Comparison of ENCODE assay signal across 1 cellular context in the genomic region with DNA sequence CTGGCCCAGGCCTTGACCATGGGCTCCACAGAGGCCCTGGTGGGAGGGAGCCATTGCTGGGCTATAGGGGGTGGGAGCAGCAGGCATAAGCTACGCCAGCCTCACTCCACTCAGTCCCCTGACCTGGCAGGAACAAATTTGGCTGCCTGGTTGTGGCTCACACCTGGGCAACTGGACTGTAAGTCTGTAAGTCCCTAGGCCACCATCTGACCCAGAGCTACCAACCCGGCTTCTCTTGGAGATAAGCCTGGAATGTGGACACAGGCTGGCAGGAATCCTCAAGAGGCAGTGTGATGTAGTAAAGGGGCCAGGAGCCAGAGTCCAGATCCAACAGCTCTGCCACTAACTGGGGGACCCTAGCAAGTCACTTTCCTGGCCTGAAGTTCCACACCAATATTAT.
TF ChIP-seq lines count a peak whose summit lies in the region.

No MANE protein-coding gene starts in this region.

TF ChIP-seq in GM23338, 12 proteins besides CTCF, POLR2A, EP300 and RAD21 (continued from another document):
- TF ChIP-seq, protein P1, sequence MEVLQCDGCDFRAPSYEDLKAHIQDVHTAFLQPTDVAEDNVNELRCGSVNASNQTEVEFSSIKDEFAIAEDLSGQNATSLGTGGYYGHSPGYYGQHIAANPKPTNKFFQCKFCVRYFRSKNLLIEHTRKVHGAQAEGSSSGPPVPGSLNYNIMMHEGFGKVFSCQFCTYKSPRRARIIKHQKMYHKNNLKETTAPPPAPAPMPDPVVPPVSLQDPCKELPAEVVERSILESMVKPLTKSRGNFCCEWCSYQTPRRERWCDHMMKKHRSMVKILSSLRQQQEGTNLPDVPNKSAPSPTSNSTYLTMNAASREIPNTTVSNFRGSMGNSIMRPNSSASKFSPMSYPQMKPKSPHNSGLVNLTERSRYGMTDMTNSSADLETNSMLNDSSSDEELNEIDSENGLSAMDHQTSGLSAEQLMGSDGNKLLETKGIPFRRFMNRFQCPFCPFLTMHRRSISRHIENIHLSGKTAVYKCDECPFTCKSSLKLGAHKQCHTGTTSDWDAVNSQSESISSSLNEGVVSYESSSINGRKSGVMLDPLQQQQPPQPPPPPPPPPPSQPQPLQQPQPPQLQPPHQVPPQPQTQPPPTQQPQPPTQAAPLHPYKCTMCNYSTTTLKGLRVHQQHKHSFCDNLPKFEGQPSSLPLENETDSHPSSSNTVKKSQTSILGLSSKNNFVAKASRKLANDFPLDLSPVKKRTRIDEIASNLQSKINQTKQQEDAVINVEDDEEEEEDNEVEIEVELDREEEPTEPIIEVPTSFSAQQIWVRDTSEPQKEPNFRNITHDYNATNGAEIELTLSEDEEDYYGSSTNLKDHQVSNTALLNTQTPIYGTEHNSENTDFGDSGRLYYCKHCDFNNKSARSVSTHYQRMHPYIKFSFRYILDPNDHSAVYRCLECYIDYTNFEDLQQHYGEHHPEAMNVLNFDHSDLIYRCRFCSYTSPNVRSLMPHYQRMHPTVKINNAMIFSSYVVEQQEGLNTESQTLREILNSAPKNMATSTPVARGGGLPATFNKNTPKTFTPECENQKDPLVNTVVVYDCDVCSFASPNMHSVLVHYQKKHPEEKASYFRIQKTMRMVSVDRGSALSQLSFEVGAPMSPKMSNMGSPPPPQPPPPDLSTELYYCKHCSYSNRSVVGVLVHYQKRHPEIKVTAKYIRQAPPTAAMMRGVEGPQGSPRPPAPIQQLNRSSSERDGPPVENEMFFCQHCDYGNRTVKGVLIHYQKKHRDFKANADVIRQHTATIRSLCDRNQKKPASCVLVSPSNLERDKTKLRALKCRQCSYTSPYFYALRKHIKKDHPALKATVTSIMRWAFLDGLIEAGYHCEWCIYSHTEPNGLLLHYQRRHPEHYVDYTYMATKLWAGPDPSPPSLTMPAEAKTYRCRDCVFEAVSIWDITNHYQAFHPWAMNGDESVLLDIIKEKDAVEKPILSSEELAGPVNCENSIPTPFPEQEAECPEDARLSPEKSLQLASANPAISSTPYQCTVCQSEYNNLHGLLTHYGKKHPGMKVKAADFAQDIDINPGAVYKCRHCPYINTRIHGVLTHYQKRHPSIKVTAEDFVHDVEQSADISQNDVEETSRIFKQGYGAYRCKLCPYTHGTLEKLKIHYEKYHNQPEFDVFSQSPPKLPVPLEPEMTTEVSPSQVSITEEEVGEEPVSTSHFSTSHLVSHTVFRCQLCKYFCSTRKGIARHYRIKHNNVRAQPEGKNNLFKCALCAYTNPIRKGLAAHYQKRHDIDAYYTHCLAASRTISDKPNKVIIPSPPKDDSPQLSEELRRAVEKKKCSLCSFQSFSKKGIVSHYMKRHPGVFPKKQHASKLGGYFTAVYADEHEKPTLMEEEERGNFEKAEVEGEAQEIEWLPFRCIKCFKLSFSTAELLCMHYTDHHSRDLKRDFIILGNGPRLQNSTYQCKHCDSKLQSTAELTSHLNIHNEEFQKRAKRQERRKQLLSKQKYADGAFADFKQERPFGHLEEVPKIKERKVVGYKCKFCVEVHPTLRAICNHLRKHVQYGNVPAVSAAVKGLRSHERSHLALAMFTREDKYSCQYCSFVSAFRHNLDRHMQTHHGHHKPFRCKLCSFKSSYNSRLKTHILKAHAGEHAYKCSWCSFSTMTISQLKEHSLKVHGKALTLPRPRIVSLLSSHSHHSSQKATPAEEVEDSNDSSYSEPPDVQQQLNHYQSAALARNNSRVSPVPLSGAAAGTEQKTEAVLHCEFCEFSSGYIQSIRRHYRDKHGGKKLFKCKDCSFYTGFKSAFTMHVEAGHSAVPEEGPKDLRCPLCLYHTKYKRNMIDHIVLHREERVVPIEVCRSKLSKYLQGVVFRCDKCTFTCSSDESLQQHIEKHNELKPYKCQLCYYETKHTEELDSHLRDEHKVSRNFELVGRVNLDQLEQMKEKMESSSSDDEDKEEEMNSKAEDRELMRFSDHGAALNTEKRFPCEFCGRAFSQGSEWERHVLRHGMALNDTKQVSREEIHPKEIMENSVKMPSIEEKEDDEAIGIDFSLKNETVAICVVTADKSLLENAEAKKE (CRISPR knock-in tag; IDR thresholded peaks at IDR 0.05) = no peak
- TF ChIP-seq CREB1 (CRISPR knock-in tag; IDR thresholded peaks at IDR 0.05; ENCODE audit: low read depth) (no peak), POLR2AphosphoS5 (IDR thresholded peaks at IDR 0.05; ENCODE audit: low read depth) (no peak), ZNF114 (CRISPR knock-in tag; IDR thresholded peaks at IDR 0.05) (no peak), EZH2phosphoT487 (IDR thresholded peaks at IDR 0.05; ENCODE audit: unreplicated experiment) (no peak)
- TF ChIP-seq, protein P2, sequence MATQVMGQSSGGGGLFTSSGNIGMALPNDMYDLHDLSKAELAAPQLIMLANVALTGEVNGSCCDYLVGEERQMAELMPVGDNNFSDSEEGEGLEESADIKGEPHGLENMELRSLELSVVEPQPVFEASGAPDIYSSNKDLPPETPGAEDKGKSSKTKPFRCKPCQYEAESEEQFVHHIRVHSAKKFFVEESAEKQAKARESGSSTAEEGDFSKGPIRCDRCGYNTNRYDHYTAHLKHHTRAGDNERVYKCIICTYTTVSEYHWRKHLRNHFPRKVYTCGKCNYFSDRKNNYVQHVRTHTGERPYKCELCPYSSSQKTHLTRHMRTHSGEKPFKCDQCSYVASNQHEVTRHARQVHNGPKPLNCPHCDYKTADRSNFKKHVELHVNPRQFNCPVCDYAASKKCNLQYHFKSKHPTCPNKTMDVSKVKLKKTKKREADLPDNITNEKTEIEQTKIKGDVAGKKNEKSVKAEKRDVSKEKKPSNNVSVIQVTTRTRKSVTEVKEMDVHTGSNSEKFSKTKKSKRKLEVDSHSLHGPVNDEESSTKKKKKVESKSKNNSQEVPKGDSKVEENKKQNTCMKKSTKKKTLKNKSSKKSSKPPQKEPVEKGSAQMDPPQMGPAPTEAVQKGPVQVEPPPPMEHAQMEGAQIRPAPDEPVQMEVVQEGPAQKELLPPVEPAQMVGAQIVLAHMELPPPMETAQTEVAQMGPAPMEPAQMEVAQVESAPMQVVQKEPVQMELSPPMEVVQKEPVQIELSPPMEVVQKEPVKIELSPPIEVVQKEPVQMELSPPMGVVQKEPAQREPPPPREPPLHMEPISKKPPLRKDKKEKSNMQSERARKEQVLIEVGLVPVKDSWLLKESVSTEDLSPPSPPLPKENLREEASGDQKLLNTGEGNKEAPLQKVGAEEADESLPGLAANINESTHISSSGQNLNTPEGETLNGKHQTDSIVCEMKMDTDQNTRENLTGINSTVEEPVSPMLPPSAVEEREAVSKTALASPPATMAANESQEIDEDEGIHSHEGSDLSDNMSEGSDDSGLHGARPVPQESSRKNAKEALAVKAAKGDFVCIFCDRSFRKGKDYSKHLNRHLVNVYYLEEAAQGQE (IDR thresholded peaks at IDR 0.05; ENCODE audit: unreplicated experiment) = no peak
